In genomic region chr3:156612906-156613305, GRCh38 we compare ENCODE assay signal across 23 cellular contexts. TPM values are rescaled to one million over a fixed set of nuclear protein-coding genes. Genes with fewer than 3 reads are reported as not detected.
DNase-seq lines count a peak whose midpoint lies in the region; FAIRE-seq and TF ChIP-seq lines count a peak whose summit lies in the region.
"Had no signal": no experiment of that assay in that cellular context is flagged by ENCODE, and none has a peak within 500 bp of the region (broad histone marks: within the 10 kb centered on the region; RNA-seq: fewer than 3 reads in every experiment).

No MANE protein-coding gene starts in this region.

- no peaks in the 10 kb centered on the region for H3K27me3 ChIP-seq in A673 (replicated peaks; ENCODE audit: insufficient read depth, low read depth, low read length, poor library complexity)
- no peaks in the 10 kb centered on the region for H3K27me3 ChIP-seq in SK-N-SH (ENCODE audit: insufficient read depth)
- H3K27me3 ChIP-seq: BLaER1 treated with 17β-estradiol and CSF1 and Interleukin-3, amounts not matched to agents 10 nM and 100 nM had no signal

- CTCF ChIA-PET in A673 (lab: Charles Lee): no interaction called here
- CTCF ChIA-PET in SK-N-SH (lab: Yijun Ruan, JAX): no interaction called here

- H3K79me2 ChIP-seq in SK-N-SH (ENCODE audit: insufficient read depth): no peaks in the 10 kb centered on the region

- peak overlapping the region; percentile 99 for H3K27ac ChIP-seq in A673 (ENCODE audit: low read depth, low read length, poor library complexity, severe bottlenecking)
- peak overlapping the region; percentile 100 for H3K27ac ChIP-seq in SK-N-MC
- no peak overlapping the region for H3K27ac ChIP-seq in SK-N-SH (ENCODE audit: low read depth in 2 of 2, low read length in 1 of 2)
- H3K27ac ChIP-seq: BLaER1 treated with 17β-estradiol and CSF1 and Interleukin-3, amounts not matched to agents 10 nM and 100 nM; GM23248 had no signal

- no peak for TF ChIP-seq CTCF in A673 (conservative IDR thresholded peaks at IDR 0.05; ENCODE audit: low read depth, low read length)
- no peak for TF ChIP-seq CTCF in SK-N-SH (IDR thresholded peaks at IDR 0.05)

- H4K20me1 ChIP-seq in SK-N-SH (ENCODE audit: insufficient read depth): no peaks in the 10 kb centered on the region
- H4K20me1 ChIP-seq: BLaER1 treated with 17β-estradiol and CSF1 and Interleukin-3, amounts not matched to agents 10 nM and 100 nM had no signal

- no peaks in the 10 kb centered on the region for H3K9me2 ChIP-seq in SK-N-SH

- no peak for TF ChIP-seq EP300 in SK-N-SH (IDR thresholded peaks at IDR 0.05; ENCODE audit: borderline replicate concordance in 1 of 2, low read depth in 1 of 2, low read length in 1 of 2)

- H3K36me3 ChIP-seq in A673 (ENCODE audit: insufficient read depth, low read length, poor library complexity, severe bottlenecking) (no peaks in the 10 kb centered on the region), SK-N-MC (ENCODE audit: insufficient read depth, low read length) (no peaks in the 10 kb centered on the region), SK-N-SH (replicated peaks in 1 of 2; ENCODE audit: control insufficient read depth in 1 of 2, insufficient read depth in 2 of 2, low read length in 1 of 2) (peaks cover 0 to 5% of the 10 kb centered on the region in 2 experiments)
- H3K36me3 ChIP-seq: BE2C; BLaER1 treated with 17β-estradiol and CSF1 and Interleukin-3, amounts not matched to agents 10 nM and 100 nM had no signal

- no peak for TF ChIP-seq RAD21 in SK-N-SH (IDR thresholded peaks at IDR 0.05; ENCODE audit: low read length)

- FAIRE-seq in endometrium (lab: Jason Lieb, UNC): peak; percentile 23
- FAIRE-seq: D721Med, GM12878, GM19239, H1 had no signal

- POLR2A ChIA-PET in A673 (lab: Charles Lee; ENCODE audit: low non-redundant PET): no interaction called here
- POLR2A ChIA-PET in SK-N-SH (lab: Yijun Ruan, JAX): no interaction called here

- H3K9me3 ChIP-seq in A673 (ENCODE audit: low read depth, low read length, poor library complexity, severe bottlenecking) (no peaks in the 10 kb centered on the region), SK-N-MC (ENCODE audit: low read depth, low read length) (no peaks in the 10 kb centered on the region), SK-N-SH (no peaks in the 10 kb centered on the region)
- H3K9me3 ChIP-seq: BE2C; BLaER1 treated with 17β-estradiol and CSF1 and Interleukin-3, amounts not matched to agents 10 nM and 100 nM had no signal

- no TSS peak for BruUV-seq in A673 (replicated peaks; lab: Mats Ljungman, UMichigan)

- intact Hi-C loops in A673 (cut with micrococcal nuclease; ENCODE audit: unreplicated experiment): loop anchor here (1.0 to 5.0 kb wide), 5 partner anchors 70 to 519 kb away; partner anchors contain the start of gene LEKR1

- DNase-seq in A673 (ENCODE audit: low spot score): no peak
- no peak for DNase-seq in SK-N-MC (ENCODE audit: low read depth, low spot score)
- no peak for DNase-seq in kidney glomerular epithelial cell (lab: John Stamatoyannopoulos, UW)
- DNase-seq in NCI-H1930 (lab: John Stamatoyannopoulos, UW): no peak
- no peak for DNase-seq in SK-N-SH
- DNase-seq: ACHN; AML-193; BE2C; CD4-positive, alpha-beta T cell; CD8-positive, alpha-beta memory T cell; DMS 273 treated with DMSO at 0.1 percent for 48 hours; DMS79; EL; GDM1; GM23248; H7; HCEC 1CT had no signal

- H3K4me3 ChIP-seq in A673 (ENCODE audit: low read depth, low read length, poor library complexity, severe bottlenecking) (no peak overlapping the region), SK-N-MC (0 out of 2 replicates have a peak overlapping the region, but pooled peaks have one; percentile 0), SK-N-SH (ENCODE audit: low read depth in 2 of 2, low read length in 1 of 2) (no peak overlapping the region)
- H3K4me3 ChIP-seq: BLaER1 treated with 17β-estradiol and CSF1 and Interleukin-3, amounts not matched to agents 10 nM and 100 nM; GM12878; GM23248 had no signal

- H2AFZ ChIP-seq in SK-N-SH (ENCODE audit: low read depth): no peak overlapping the region
- H2AFZ ChIP-seq: GM23248 had no signal

- peaks cover 18% of the 10 kb centered on the region for H3F3A ChIP-seq in SK-N-SH (replicated peaks; ENCODE audit: insufficient read depth)

- H3K4me2 ChIP-seq in SK-N-SH: no peak overlapping the region

- peaks cover 88% of the 10 kb centered on the region for H3K4me1 ChIP-seq in A673 (ENCODE audit: insufficient read depth, low read length, poor library complexity, severe bottlenecking)
- H3K4me1 ChIP-seq in SK-N-SH (ENCODE audit: control insufficient read depth in 1 of 2, insufficient read depth in 2 of 2, low read depth in 1 of 2, low read length in 1 of 2): peaks cover 3 to 41% of the 10 kb centered on the region in 2 experiments; a peak in 3 of 4 replicates
- H3K4me1 ChIP-seq: BE2C had no signal

- peak overlapping the region; percentile 74 for H3K9ac ChIP-seq in SK-N-MC (ENCODE audit: insufficient read length)
- no peak overlapping the region for H3K9ac ChIP-seq in SK-N-SH
- H3K9ac ChIP-seq: BLaER1 treated with 17β-estradiol and CSF1 and Interleukin-3, amounts not matched to agents 10 nM and 100 nM; GM23248 had no signal

TF ChIP-seq in SK-N-SH, 30 proteins besides CTCF, POLR2A, EP300 and RAD21:
- TF ChIP-seq CHD2 (IDR thresholded peaks at IDR 0.05; ENCODE audit: low read length, partially characterized antibody) (no peak), YY1 (IDR thresholded peaks at IDR 0.05; ENCODE audit: low read depth) (no peak), POLR2AphosphoS5 (IDR thresholded peaks at IDR 0.05; ENCODE audit: low read depth, low read length) (no peak), RFX5 (IDR thresholded peaks at IDR 0.05; ENCODE audit: low read length) (no peak), GABPA (IDR thresholded peaks at IDR 0.05; ENCODE audit: low read depth) (no peak), TCF12 (IDR thresholded peaks at IDR 0.05) (no peak), REST (IDR thresholded peaks at IDR 0.05; ENCODE audit: low read depth, low read length) (no peak), SIN3A (IDR thresholded peaks at IDR 0.05; ENCODE audit: borderline replicate concordance, low read depth, low read length) (no peak)

RNA-seq across cellular contexts. Expression of gene SSR3, which starts 58.0 kb away (rescaled TPM):
- total RNA-seq in A673 (2021): 431 and 531 TPM in 2 replicates
- 61.7 and 96.1 TPM in 2 replicates for polyA plus RNA-seq in SK-N-SH (2012; rRNA removed)
- 90.3 and 92.1 TPM in 2 replicates for polyA plus RNA-seq in SK-N-SH (2012; cell fraction: cytosol; rRNA removed)
- 17.1 and 47.6 TPM in 2 replicates for polyA plus RNA-seq in SK-N-SH (2012; cell fraction: nucleus; rRNA removed)

Comparison
In these comparisons a context has a peak if more than half of its experiments do, and no peak if none do; other contexts are left out.
1. H3K27ac ChIP-seq: peak in A673 (single experiment) and SK-N-MC (single experiment); none in SK-N-SH (0 of 2).